In genomic region chr7:121406-121805, GRCh38 we compare ENCODE assay signal across 19 cellular contexts.
DNase-seq lines count a peak whose midpoint lies in the region; FAIRE-seq and TF ChIP-seq lines count a peak whose summit lies in the region.
"Had no signal": no experiment of that assay in that cellular context is flagged by ENCODE, and none has a peak within 500 bp of the region (broad histone marks: within the 10 kb centered on the region; RNA-seq: fewer than 3 reads in every experiment).

No MANE protein-coding gene starts in this region.

- H3K27ac ChIP-seq in HUES64 (ENCODE audit: low read depth, low read length) (no peak overlapping the region), H1 (ENCODE audit: low read depth, low read length) (no peak overlapping the region), smooth muscle cell (ENCODE audit: low read depth) (no peak overlapping the region)
- H3K27ac ChIP-seq: GM23248, SJCRH30 had no signal

- H2AFZ ChIP-seq in H1 (ENCODE audit: low read length) (0 out of 2 replicates have a peak overlapping the region, but pooled peaks have one; percentile 21), smooth muscle cell (ENCODE audit: low read depth) (peak overlapping the region; percentile 43)
- H2AFZ ChIP-seq: GM23248 had no signal

- no peak overlapping the region; the same call in 1 of the 2 replicates for H3K18ac ChIP-seq in H1 (ENCODE audit: extremely low read depth, low read length)

- peak overlapping the region; percentile 29; the same call in 1 of the 2 replicates for H3K4me3 ChIP-seq in HUES64 (ENCODE audit: low read length)
- H3K4me3 ChIP-seq in H1 (ENCODE audit: extremely low read depth in 1 of 4, insufficient read depth in 2 of 4, low read depth in 3 of 4, low read length in 4 of 4) = peak overlapping the region in 2 of 4 experiments; percentile 22 to 37; a peak in 3 of 8 replicates
- H3K4me3 ChIP-seq in smooth muscle cell = no peak overlapping the region
- H3K4me3 ChIP-seq: GM23248, SJCRH30 had no signal

- peak overlapping the region; percentile 89; the same call in 1 of the 2 replicates for H2BK12ac ChIP-seq in H1 (ENCODE audit: low read depth, low read length)

- no peak for FAIRE-seq in H1 (lab: Jason Lieb, UNC)

- CTCF ChIA-PET in H1 (lab: Charles Lee; ENCODE audit: partially characterized antibody) = interaction anchor here (0.5 to 2.9 kb wide), 8 partner anchors 11 to 146 kb away, joined by 3 to 16 read pairs (median 6); no protein-coding TSS in a partner anchor

- no peak overlapping the region for H3K56ac ChIP-seq in H1 (replicated peaks; ENCODE audit: insufficient read length, low read depth, low read length)

- peak overlapping the region; percentile 8 for H4K5ac ChIP-seq in H1 (ENCODE audit: insufficient read length, low read depth, low read length)

- H3K79me2 ChIP-seq in H1 (ENCODE audit: control insufficient read depth in 1 of 2, insufficient read depth in 2 of 2, low read length in 2 of 2) (no peaks in the 10 kb centered on the region), smooth muscle cell (ENCODE audit: low read depth) (no peaks in the 10 kb centered on the region)

- POLR2A ChIA-PET in H1 (lab: Charles Lee; ENCODE audit: partially characterized antibody) = interaction anchor here (1.3 to 2.2 kb wide), 4 partner anchors 27 to 73 kb away, joined by 3 to 8 read pairs (median 4); partner anchors contain the start of gene FAM20C

- H4K8ac ChIP-seq in H1 (ENCODE audit: extremely low read depth, insufficient read depth, low read length) = peak overlapping the region; percentile 35; the same call in 1 of the 2 replicates

- peak overlapping the region; percentile 71 for H4K91ac ChIP-seq in H1 (replicated peaks; ENCODE audit: insufficient read length, low read length)

- H3K9me3 ChIP-seq in HUES64 (ENCODE audit: insufficient read depth, low read depth, low read length) = no peaks in the 10 kb centered on the region
- H3K9me3 ChIP-seq in H1 (ENCODE audit: insufficient read depth in 2 of 2, low read depth in 1 of 2, low read length in 1 of 2) = no peaks in the 10 kb centered on the region
- no peaks in the 10 kb centered on the region for H3K9me3 ChIP-seq in smooth muscle cell (replicated peaks; ENCODE audit: low read depth)
- H3K9me3 ChIP-seq: BE2C, SJCRH30 had no signal

- 28% methylated on average over 4 of the region's 6 CpGs for WGBS in HUES64
- 28 to 57% methylated on average over 1 to 4 of the region's 6 CpGs for WGBS in H1 (ENCODE audit: extremely low coverage in 1 of 2, insufficient coverage in 1 of 2, insufficient read length in 1 of 2, insufficient replicate concordance in 2 of 2, low coverage in 1 of 2, low lambda C conversion rate in 2 of 2, missing lambda C conversion rate in 1 of 2), 2 experiments
- 63% methylated on average over 1 of the region's 6 CpGs for WGBS in smooth muscle cell (ENCODE audit: low lambda C conversion rate)

- H2BK20ac ChIP-seq in H1 (ENCODE audit: low read length) = peak overlapping the region; percentile 67; the same call in 1 of the 2 replicates

- H3K23ac ChIP-seq in H1 (ENCODE audit: insufficient read length) = no peak overlapping the region

- no peak for TF ChIP-seq CTCF in H1 (IDR thresholded peaks at IDR 0.05; ENCODE audit: control extremely low read depth in 1 of 3, insufficient read depth in 1 of 3, low read depth in 1 of 3, low read length in 3 of 3)
- no peak for TF ChIP-seq CTCF in smooth muscle cell (IDR thresholded peaks at IDR 0.05; ENCODE audit: borderline replicate concordance, insufficient read depth, poor library complexity, severe bottlenecking)

- H4K20me1 ChIP-seq in H1 (replicated peaks in 1 of 2; ENCODE audit: control insufficient read depth in 1 of 2, insufficient read depth in 2 of 2, low read length in 2 of 2) (no peaks in the 10 kb centered on the region), smooth muscle cell (ENCODE audit: low read depth) (no peaks in the 10 kb centered on the region)

- H3K4ac ChIP-seq in H1 (replicated peaks; ENCODE audit: insufficient read length, low read depth, low read length) = no peak overlapping the region

- H2BK120ac ChIP-seq in H1 (replicated peaks; ENCODE audit: low read depth, low read length) = peak overlapping the region; percentile 13

- TF ChIP-seq POLR2A in H1 (IDR thresholded peaks at IDR 0.05; ENCODE audit: control extremely low read depth in 1 of 2, low read depth in 2 of 2, low read length in 2 of 2) = no peak

- no peak overlapping the region for H2AK5ac ChIP-seq in H1 (ENCODE audit: low read depth, low read length)

- H3K14ac ChIP-seq in H1 (ENCODE audit: insufficient read length) = no peak overlapping the region

- no peak for TF ChIP-seq EP300 in H1 (IDR thresholded peaks at IDR 0.05; ENCODE audit: borderline replicate concordance in 1 of 2, low read depth in 2 of 2, low read length in 2 of 2)

- H3K4me1 ChIP-seq in HUES64 (ENCODE audit: insufficient read depth, low read length) = peaks cover 25% of the 10 kb centered on the region
- peaks cover 3 to 32% (median 17%) of the 10 kb centered on the region in 4 experiments for H3K4me1 ChIP-seq in H1 (replicated peaks in 1 of 4; ENCODE audit: control insufficient read depth in 3 of 4, insufficient read depth in 4 of 4, low read length in 3 of 4)
- peaks cover 11% of the 10 kb centered on the region for H3K4me1 ChIP-seq in smooth muscle cell (ENCODE audit: low read depth)
- H3K4me1 ChIP-seq: BE2C had no signal

- H3K27me3 ChIP-seq in HUES64 (ENCODE audit: insufficient read depth, low read length) = no peaks in the 10 kb centered on the region
- H3K27me3 ChIP-seq in H1 (replicated peaks in 1 of 4; ENCODE audit: control insufficient read depth in 3 of 4, extremely low read depth in 1 of 4, insufficient read depth in 3 of 4, low read length in 3 of 4) = peaks cover 0 to 6% (median under 1%) of the 10 kb centered on the region in 4 experiments; a peak in 3 of 7 replicates
- no peaks in the 10 kb centered on the region for H3K27me3 ChIP-seq in smooth muscle cell (ENCODE audit: low read depth)
- H3K27me3 ChIP-seq: BE2C, SJCRH30 had no signal

- no peaks in the 10 kb centered on the region for H3K79me1 ChIP-seq in H1 (ENCODE audit: low read depth, low read length)

- peaks cover 6% of the 10 kb centered on the region; the same call in 1 of the 2 replicates for H3K23me2 ChIP-seq in H1 (ENCODE audit: low read depth, low read length)

- H3K36me3 ChIP-seq in HUES64 (ENCODE audit: insufficient read depth, low read length) = no peaks in the 10 kb centered on the region
- H3K36me3 ChIP-seq in H1 (ENCODE audit: control insufficient read depth in 2 of 4, insufficient read depth in 4 of 4, low read length in 3 of 4) = no peaks in the 10 kb centered on the region
- no peaks in the 10 kb centered on the region for H3K36me3 ChIP-seq in smooth muscle cell (ENCODE audit: low read depth)
- H3K36me3 ChIP-seq: BE2C, SJCRH30 had no signal

- H3K4me2 ChIP-seq in H1 (ENCODE audit: insufficient read depth in 1 of 2, low read depth in 2 of 2, low read length in 2 of 2) (peak overlapping the region; percentile 34 to 78), smooth muscle cell (no peak overlapping the region)

- TF ChIP-seq RAD21 in H1 (IDR thresholded peaks at IDR 0.05 in 1 of 2, conservative IDR thresholded peaks at IDR 0.05 in 1 of 2; ENCODE audit: low read depth in 2 of 2, low read length in 2 of 2) = no peak

- H2BK5ac ChIP-seq in H1 (ENCODE audit: low read depth, low read length) = peak overlapping the region; percentile 26; the same call in 1 of the 2 replicates

- H3K9ac ChIP-seq in HUES64 (ENCODE audit: low read depth, low read length) (no peak overlapping the region), H1 (replicated peaks in 1 of 4; ENCODE audit: extremely low read depth in 1 of 4, low read depth in 3 of 4, low read length in 3 of 4) (no peak overlapping the region), smooth muscle cell (ENCODE audit: low read depth) (no peak overlapping the region)
- H3K9ac ChIP-seq: GM23248 had no signal

- peak overlapping the region; percentile 20; the same call in 1 of the 2 replicates for H2BK15ac ChIP-seq in H1 (ENCODE audit: low read length)

- no peak for DNase-seq in H1 (ENCODE audit: low read depth in 1 of 2, low spot score in 2 of 2)
- DNase-seq in left kidney (ENCODE audit: low read depth, low spot score) = peak; percentile 47
- DNase-seq in smooth muscle cell (lab: John Stamatoyannopoulos, UW; ENCODE audit: unreplicated experiment) = no peak
- DNase-seq in activated CD4-positive, alpha-beta T cell treated with anti-CD3 and anti-CD28 coated beads, Interleukin-2, amount 50 U/mL, for 1 hour = no peak
- no peak for DNase-seq in stimulated activated naive CD4-positive, alpha-beta T cell (lab: John Stamatoyannopoulos, UW)
- no peak for DNase-seq in GF-D8 (lab: John Stamatoyannopoulos, UW)
- DNase-seq: BE2C; CD8-positive, alpha-beta memory T cell; DND-41; GDM1; GM23248; NCI-H1048; NCI-H2107; NCI-H69; NK-92 treated with Interleukin-12 subunit alpha and Interleukin-12 subunit beta, amount 100 ng/mL, for 24 hours; OCI-M1; RPMI8226; SJCRH30 had no signal

- no peaks in the 10 kb centered on the region for H3F3A ChIP-seq in smooth muscle cell (ENCODE audit: low read depth)

TF ChIP-seq in H1, 55 proteins besides CTCF, POLR2A, EP300 and RAD21 (continues in another document):
- TF ChIP-seq BCL11A (IDR thresholded peaks at IDR 0.05; ENCODE audit: low read depth in 2 of 2, low read length in 2 of 2) = no peak
- peak; percentile 91 for TF ChIP-seq CTBP2 (IDR thresholded peaks at IDR 0.05; ENCODE audit: borderline replicate concordance, insufficient read depth, insufficient read length, low read length)
- TF ChIP-seq ASH2L (IDR thresholded peaks at IDR 0.05; ENCODE audit: low read length) = peak; percentile 40
- TF ChIP-seq NRF1 (IDR thresholded peaks at IDR 0.05; ENCODE audit: low read depth, low read length) = no peak
- no peak for TF ChIP-seq POU5F1 (IDR thresholded peaks at IDR 0.05; ENCODE audit: low read depth, low read length)
